ENCODE assay signal across 12 cellular contexts in genomic region chr7:100371561-100372171, GRCh38. TPM values are rescaled to one million over a fixed set of nuclear protein-coding genes. Genes with fewer than 3 reads are reported as not detected.
DNase-seq lines count a peak whose midpoint lies in the region; ATAC-seq and TF ChIP-seq lines count a peak whose summit lies in the region.
"Had no signal": no experiment of that assay in that cellular context is flagged by ENCODE, and none has a peak within 500 bp of the region (broad histone marks: within the 10 kb centered on the region; RNA-seq: fewer than 3 reads in every experiment).

No MANE protein-coding gene starts in this region.

- H3K9me2 ChIP-seq in DOHH2 (replicated peaks; ENCODE audit: control insufficient read depth, low read length): no peaks in the 10 kb centered on the region

- no peaks in the 10 kb centered on the region for H4K20me1 ChIP-seq in DOHH2 (ENCODE audit: control insufficient read depth, insufficient read depth, low read depth, low read length)

- H3K27me3 Mint-ChIP-seq in activated naive CD8-positive, alpha-beta T cell treated with anti-CD3 and anti-CD28 coated beads for 36 hours: no peaks in the 10 kb centered on the region
- no peaks in the 10 kb centered on the region for H3K27me3 Mint-ChIP-seq in naive thymus-derived CD8-positive, alpha-beta T cell
- H3K27me3 Mint-ChIP-seq in T-helper 2 cell treated with Interferon-gamma antibody and Interleukin-4, amounts not matched to agents 5 μg/mL and 100 μg/mL, for 36 hours (ENCODE audit: low read depth): no peaks in the 10 kb centered on the region
- no peaks in the 10 kb centered on the region for H3K27me3 Mint-ChIP-seq in activated naive CD4-positive, alpha-beta T cell treated with anti-CD3 and anti-CD28 coated beads for 36 hours (ENCODE audit: low read depth)

- H3K27me3 ChIP-seq in DOHH2 (ENCODE audit: control insufficient read depth, low read length): no peaks in the 10 kb centered on the region

- H3K4me1 ChIP-seq in DOHH2 (ENCODE audit: control insufficient read depth, low read length): peaks cover 84% of the 10 kb centered on the region

- intact Hi-C loops in activated naive CD4-positive, alpha-beta T cell treated with anti-CD3 and anti-CD28 coated beads for 36 hours (cut with micrococcal nuclease): no loop called here

- peak overlapping the region; percentile 87 for H3K27ac Mint-ChIP-seq in activated naive CD8-positive, alpha-beta T cell treated with anti-CD3 and anti-CD28 coated beads for 36 hours
- peak overlapping the region; percentile 11 to 89 (median 66) for H3K27ac Mint-ChIP-seq in naive thymus-derived CD8-positive, alpha-beta T cell
- no peak overlapping the region for H3K27ac Mint-ChIP-seq in T-helper 2 cell treated with Interferon-gamma antibody and Interleukin-4, amounts not matched to agents 5 μg/mL and 100 μg/mL, for 36 hours
- H3K27ac Mint-ChIP-seq in activated naive CD4-positive, alpha-beta T cell treated with anti-CD3 and anti-CD28 coated beads for 36 hours: no peak overlapping the region

- H3F3A ChIP-seq in DOHH2 (ENCODE audit: control insufficient read depth, insufficient read depth): peaks cover 36% of the 10 kb centered on the region

- CTCF ChIA-PET in activated naive CD4-positive, alpha-beta T cell treated with anti-CD3 and anti-CD28 coated beads for 36 hours (lab: Charles Lee): interaction anchor here (0.6 kb wide), 1 partner anchor 97 kb away, joined by 3 read pairs; no protein-coding TSS in a partner anchor

- H3K36me3 ChIP-seq in DOHH2 (ENCODE audit: control insufficient read depth, low read length): peaks cover 4% of the 10 kb centered on the region; the same call in 1 of the 2 replicates

- H3K9me3 Mint-ChIP-seq in activated naive CD8-positive, alpha-beta T cell treated with anti-CD3 and anti-CD28 coated beads for 36 hours: no peaks in the 10 kb centered on the region
- H3K9me3 Mint-ChIP-seq in naive thymus-derived CD8-positive, alpha-beta T cell: no peaks in the 10 kb centered on the region
- H3K9me3 Mint-ChIP-seq in T-helper 2 cell treated with Interferon-gamma antibody and Interleukin-4, amounts not matched to agents 5 μg/mL and 100 μg/mL, for 36 hours: no peaks in the 10 kb centered on the region
- peaks cover 2% of the 10 kb centered on the region for H3K9me3 Mint-ChIP-seq in activated naive CD4-positive, alpha-beta T cell treated with anti-CD3 and anti-CD28 coated beads for 36 hours

- H3K4me3 ChIP-seq in DOHH2 (ENCODE audit: low read length): no peak overlapping the region

- H3K4me2 ChIP-seq in DOHH2 (ENCODE audit: low read length): peak overlapping the region; percentile 56

- H3K4me3 Mint-ChIP-seq in activated naive CD8-positive, alpha-beta T cell treated with anti-CD3 and anti-CD28 coated beads for 36 hours: no peak overlapping the region
- H3K4me3 Mint-ChIP-seq in naive thymus-derived CD8-positive, alpha-beta T cell: no peak overlapping the region
- no peak overlapping the region for H3K4me3 Mint-ChIP-seq in T-helper 2 cell treated with Interferon-gamma antibody and Interleukin-4, amounts not matched to agents 5 μg/mL and 100 μg/mL, for 36 hours
- no peak overlapping the region for H3K4me3 Mint-ChIP-seq in activated naive CD4-positive, alpha-beta T cell treated with anti-CD3 and anti-CD28 coated beads for 36 hours

- H3K4me1 Mint-ChIP-seq in activated naive CD8-positive, alpha-beta T cell treated with anti-CD3 and anti-CD28 coated beads for 36 hours: peaks cover 37% of the 10 kb centered on the region
- peaks cover 19 to 84% (median 54%) of the 10 kb centered on the region in 4 donors for H3K4me1 Mint-ChIP-seq in naive thymus-derived CD8-positive, alpha-beta T cell
- H3K4me1 Mint-ChIP-seq in T-helper 2 cell treated with Interferon-gamma antibody and Interleukin-4, amounts not matched to agents 5 μg/mL and 100 μg/mL, for 36 hours (ENCODE audit: low read depth): peaks cover 16% of the 10 kb centered on the region
- H3K4me1 Mint-ChIP-seq in activated naive CD4-positive, alpha-beta T cell treated with anti-CD3 and anti-CD28 coated beads for 36 hours (ENCODE audit: low read depth): peaks cover 18% of the 10 kb centered on the region

- DNase-seq in activated naive CD8-positive, alpha-beta T cell treated with anti-CD3 and anti-CD28 coated beads for 36 hours: no peak
- no peak for DNase-seq in naive thymus-derived CD8-positive, alpha-beta T cell
- no peak for DNase-seq in T-helper 2 cell treated with Interferon-gamma antibody and Interleukin-4, amounts not matched to agents 5 μg/mL and 100 μg/mL, for 36 hours (ENCODE audit: low spot score)
- DNase-seq in hypothalamus (lab: John Stamatoyannopoulos, UW): no peak
- no peak for DNase-seq in activated naive CD4-positive, alpha-beta T cell treated with anti-CD3 and anti-CD28 coated beads for 36 hours
- DNase-seq: NCI-H187 treated with DMSO at 0.1 percent for 48 hours; stimulated activated CD4-positive, alpha-beta T cell treated with anti-CD3 and anti-CD28 coated beads, Interleukin-2, amount 100 ng/mL, for 24 hours had no signal

- TF ChIP-seq POLR2A in GM18505 (IDR thresholded peaks at IDR 0.05; ENCODE audit: borderline replicate concordance, extremely low read depth, insufficient read depth, insufficient read length): no peak

- H3K9me3 ChIP-seq in DOHH2 (ENCODE audit: control insufficient read depth, insufficient read depth, low read length): no peaks in the 10 kb centered on the region

- no peak for ATAC-seq in naive thymus-derived CD8-positive, alpha-beta T cell
- ATAC-seq in GM18505 (IDR thresholded peaks at IDR 0.05; ENCODE audit: unreplicated experiment): no peak

- H3K27ac ChIP-seq in 22Rv1: 0 out of 2 replicates have a peak overlapping the region, but pooled peaks have one; percentile 3
- peak overlapping the region; percentile 27; the same call in 1 of the 2 replicates for H3K27ac ChIP-seq in DOHH2 (ENCODE audit: low read depth, low read length)
- H3K27ac ChIP-seq: C4-2B had no signal

- POLR2A ChIA-PET in naive thymus-derived CD8-positive, alpha-beta T cell (lab: Charles Lee): no interaction called here

- TF ChIP-seq CTCF in 22Rv1 (IDR thresholded peaks at IDR 0.05) (no peak), DOHH2 (IDR thresholded peaks at IDR 0.05; ENCODE audit: low read depth, low read length, poor library complexity, severe bottlenecking) (no peak)

- H3K36me3 Mint-ChIP-seq in activated naive CD8-positive, alpha-beta T cell treated with anti-CD3 and anti-CD28 coated beads for 36 hours: peaks cover 11% of the 10 kb centered on the region
- peaks cover 0 to 6% (median 5%) of the 10 kb centered on the region in 3 donors for H3K36me3 Mint-ChIP-seq in naive thymus-derived CD8-positive, alpha-beta T cell
- peaks cover 6% of the 10 kb centered on the region for H3K36me3 Mint-ChIP-seq in T-helper 2 cell treated with Interferon-gamma antibody and Interleukin-4, amounts not matched to agents 5 μg/mL and 100 μg/mL, for 36 hours (ENCODE audit: low read depth)
- peaks cover 9% of the 10 kb centered on the region for H3K36me3 Mint-ChIP-seq in activated naive CD4-positive, alpha-beta T cell treated with anti-CD3 and anti-CD28 coated beads for 36 hours (ENCODE audit: low read depth)

- H3K79me2 ChIP-seq in DOHH2 (ENCODE audit: control insufficient read depth, low read length): no peaks in the 10 kb centered on the region

RNA-seq across cellular contexts. Expression of gene PILRA, which starts 1.6 kb away (rescaled TPM):
- under 1 TPM; 0.68 TPM for total RNA-seq in activated naive CD8-positive, alpha-beta T cell treated with anti-CD3 and anti-CD28 coated beads for 36 hours
- total RNA-seq in naive thymus-derived CD8-positive, alpha-beta T cell: 10 to 100 TPM in 1 of 2 experiments, 1 to 10 TPM in 1; 8.6 to 10.6 TPM
- polyA plus RNA-seq in naive thymus-derived CD8-positive, alpha-beta T cell: under 1 TPM; 0.35 to 0.63 (median 0.60) TPM
- under 1 TPM; 0.27 to 0.29 TPM for total RNA-seq in activated naive CD4-positive, alpha-beta T cell treated with anti-CD3 and anti-CD28 coated beads for 36 hours
- total RNA-seq: bronchial epithelial cell had no signal

RNA-seq across cellular contexts. Expression of gene PILRB, which starts 13.7 kb away (rescaled TPM):
- total RNA-seq in activated naive CD8-positive, alpha-beta T cell treated with anti-CD3 and anti-CD28 coated beads for 36 hours: 10 to 100 TPM; 24.5 to 28.3 TPM
- total RNA-seq in naive thymus-derived CD8-positive, alpha-beta T cell: 100 to 1,000 TPM; 129 to 130 TPM
- 10 to 100 TPM in 1 of 3 donors, 1 to 10 TPM in 2; 2.5 to 14.6 (median 3.3) TPM for polyA plus RNA-seq in naive thymus-derived CD8-positive, alpha-beta T cell
- total RNA-seq in activated naive CD4-positive, alpha-beta T cell treated with anti-CD3 and anti-CD28 coated beads for 36 hours: 10 to 100 TPM; 30.5 to 31.4 TPM

RNA-seq across cellular contexts. Expression of gene ZCWPW1, which starts 56.8 kb away (rescaled TPM):
- 1 to 10 TPM; 2.9 to 3.0 TPM for total RNA-seq in activated naive CD8-positive, alpha-beta T cell treated with anti-CD3 and anti-CD28 coated beads for 36 hours
- 10 to 100 TPM; 15.6 to 18.4 TPM for total RNA-seq in naive thymus-derived CD8-positive, alpha-beta T cell
- 1 to 10 TPM; 3.1 to 9.3 (median 5.5) TPM for polyA plus RNA-seq in naive thymus-derived CD8-positive, alpha-beta T cell
- total RNA-seq in activated naive CD4-positive, alpha-beta T cell treated with anti-CD3 and anti-CD28 coated beads for 36 hours: 1 to 10 TPM; 3.5 to 5.2 TPM

RNA-seq across cellular contexts. Expression of gene MEPCE, which starts 58.0 kb away (rescaled TPM):
- 10 to 100 TPM; 60.1 to 65.4 TPM for total RNA-seq in activated naive CD8-positive, alpha-beta T cell treated with anti-CD3 and anti-CD28 coated beads for 36 hours
- 10 to 100 TPM; 64.8 to 66.8 TPM for total RNA-seq in naive thymus-derived CD8-positive, alpha-beta T cell
- polyA plus RNA-seq in naive thymus-derived CD8-positive, alpha-beta T cell: 10 to 100 TPM in 2 of 3 donors, 1 to 10 TPM in 1; 9.7 to 15.8 (median 11.3) TPM
- 10 to 100 TPM; 39.3 to 39.7 TPM for total RNA-seq in activated naive CD4-positive, alpha-beta T cell treated with anti-CD3 and anti-CD28 coated beads for 36 hours

Comparison
In these comparisons a context has a peak if more than half of its experiments do, and no peak if none do; other contexts are left out.
1. H3K27ac Mint-ChIP-seq: peak in activated naive CD8-positive, alpha-beta T cell treated with anti-CD3 and anti-CD28 coated beads for 36 hours (single experiment) and naive thymus-derived CD8-positive, alpha-beta T cell (10 of 10); none in T-helper 2 cell treated with Interferon-gamma antibody and Interleukin-4, amounts not matched to agents 5 μg/mL and 100 μg/mL, for 36 hours (single experiment) and activated naive CD4-positive, alpha-beta T cell treated with anti-CD3 and anti-CD28 coated beads for 36 hours (single experiment).
2. RNA of gene PILRA, which starts 1.6 kb away (total RNA-seq): 8.6 to 10.6 TPM in naive thymus-derived CD8-positive, alpha-beta T cell; 0.68 TPM in activated naive CD8-positive, alpha-beta T cell treated with anti-CD3 and anti-CD28 coated beads for 36 hours and 0.27 to 0.29 TPM in activated naive CD4-positive, alpha-beta T cell treated with anti-CD3 and anti-CD28 coated beads for 36 hours; every median in the first group is over 4 times any median in the second.
3. RNA of gene PILRB, which starts 13.7 kb away (total RNA-seq): 129 to 130 TPM in naive thymus-derived CD8-positive, alpha-beta T cell; 30.5 to 31.4 TPM in activated naive CD4-positive, alpha-beta T cell treated with anti-CD3 and anti-CD28 coated beads for 36 hours and 24.5 to 28.3 TPM in activated naive CD8-positive, alpha-beta T cell treated with anti-CD3 and anti-CD28 coated beads for 36 hours; every median in the first group is over 4 times any median in the second.